ENCODE assay signal across 10 cellular contexts in genomic region chr3:10845839-10846656, GRCh38. TPM values are rescaled to one million over a fixed set of nuclear protein-coding genes. Genes with fewer than 3 reads are reported as not detected.
DNase-seq lines count a peak whose midpoint lies in the region; ATAC-seq and TF ChIP-seq lines count a peak whose summit lies in the region.
"Had no signal": no experiment of that assay in that cellular context is flagged by ENCODE, and none has a peak within 500 bp of the region (broad histone marks: within the 10 kb centered on the region; RNA-seq: fewer than 3 reads in every experiment).

No MANE protein-coding gene starts in this region.

- no peak overlapping the region for H3K4me2 ChIP-seq in GM23248 (ENCODE audit: unreplicated experiment)

- DNase-seq in Right ventricle myocardium inferior (ENCODE audit: missing footprints) (no peak), cardiac septum (ENCODE audit: low spot score) (no peak), adrenal gland (peak in 6 of 7 donors; percentile 20 to 52 (median 30)), thoracic aorta (ENCODE audit: low spot score) (no peak), ascending aorta (ENCODE audit: low spot score in 2 of 2) (no peak), GM23248 (no peak)
- DNase-seq: effector memory CD8-positive, alpha-beta T cell; NCI-H1092 had no signal

- H3K27me3 ChIP-seq in adrenal gland (no peaks in the 10 kb centered on the region), thoracic aorta (replicated peaks; ENCODE audit: insufficient read depth) (no peaks in the 10 kb centered on the region), ascending aorta (no peaks in the 10 kb centered on the region), GM23248 (replicated peaks; ENCODE audit: insufficient read depth) (no peaks in the 10 kb centered on the region; the same call in 1 of the 2 replicates)

- no peak overlapping the region for H3K9ac ChIP-seq in GM23248

- H2AFZ ChIP-seq in GM23248: no peak overlapping the region

- H3K4me1 ChIP-seq in adrenal gland (replicated peaks in 1 of 2): no peaks in the 10 kb centered on the region
- no peaks in the 10 kb centered on the region for H3K4me1 ChIP-seq in thoracic aorta (ENCODE audit: control insufficient read depth in 1 of 2, low read depth in 2 of 2)
- no peaks in the 10 kb centered on the region for H3K4me1 ChIP-seq in ascending aorta
- H3K4me1 ChIP-seq in GM23248 (ENCODE audit: insufficient read depth): no peaks in the 10 kb centered on the region

- TF ChIP-seq CTCF in adrenal gland (IDR thresholded peaks at IDR 0.05) (no peak), thoracic aorta (IDR thresholded peaks at IDR 0.05) (no peak), ascending aorta (IDR thresholded peaks at IDR 0.05) (no peak)

- intact Hi-C loops in Right ventricle myocardium inferior (cut with DNase I): no loop called here
- intact Hi-C loops in cardiac septum (cut with DNase I): no loop called here
- intact Hi-C loops in adrenal gland (cut with DNase I): no loop called here
- intact Hi-C loops in ascending aorta (cut with DNase I): no loop called here

- H3K27ac ChIP-seq in adrenal gland (peak overlapping the region in 1 of 5 donors; percentile 32), thoracic aorta (peak overlapping the region in 1 of 2 donors; percentile 8), ascending aorta (no peak overlapping the region), GM23248 (no peak overlapping the region)

- in situ Hi-C loops in GM23248 (cut with MboI): no loop called here

- TF ChIP-seq POLR2A in adrenal gland (IDR thresholded peaks at IDR 0.05): no peak

- H3F3A ChIP-seq in GM23248 (ENCODE audit: insufficient read depth): no peaks in the 10 kb centered on the region

- no peaks in the 10 kb centered on the region for H3K36me3 ChIP-seq in adrenal gland (replicated peaks in 1 of 2)
- no peaks in the 10 kb centered on the region for H3K36me3 ChIP-seq in thoracic aorta
- no peaks in the 10 kb centered on the region for H3K36me3 ChIP-seq in ascending aorta
- H3K36me3 ChIP-seq in GM23248 (ENCODE audit: low read depth): no peaks in the 10 kb centered on the region

- H3K4me3 ChIP-seq in adrenal gland (no peak overlapping the region), thoracic aorta (no peak overlapping the region), ascending aorta (no peak overlapping the region), GM23248 (no peak overlapping the region)

- 42 to 50% (median 45%) methylated on average over 5 of the region's 5 CpGs for WGBS in adrenal gland, 4 donors
- WGBS in GM23248 (ENCODE audit: low coverage in 1 of 2, low lambda C conversion rate in 2 of 2, missing lambda C conversion rate in 2 of 2), 2 experiments: 34 to 44% methylated on average over 5 of the region's 5 CpGs

- no peaks in the 10 kb centered on the region for H3K79me2 ChIP-seq in GM23248 (ENCODE audit: insufficient read depth)

- H3K9me2 ChIP-seq in GM23248 (ENCODE audit: insufficient read depth): no peaks in the 10 kb centered on the region

- ATAC-seq in Right ventricle myocardium inferior (peak; percentile 67), HG03354 (IDR thresholded peaks at IDR 0.05; ENCODE audit: poor library complexity, severe bottlenecking, unreplicated experiment) (peak; percentile 68), thoracic aorta (ENCODE audit: insufficient number of reproducible peaks, low FRiP score, low read depth) (peak; percentile 28), GM18520 (IDR thresholded peaks at IDR 0.05; ENCODE audit: unreplicated experiment) (no peak)
- ATAC-seq: effector memory CD8-positive, alpha-beta T cell had no signal

- no peaks in the 10 kb centered on the region for H4K20me1 ChIP-seq in GM23248 (ENCODE audit: insufficient read depth)

- H3K9me3 ChIP-seq in adrenal gland (replicated peaks in 1 of 3) (no peaks in the 10 kb centered on the region), thoracic aorta (no peaks in the 10 kb centered on the region), ascending aorta (no peaks in the 10 kb centered on the region), GM23248 (ENCODE audit: low read depth) (no peaks in the 10 kb centered on the region)

RNA-seq across cellular contexts. Expression of gene SLC6A11, which starts 30.0 kb away (rescaled TPM):
- total RNA-seq in Right ventricle myocardium inferior (not detected), cardiac septum (not detected), adrenal gland (under 1 TPM in 2 of 8 donors, not detected in 6; 0.04 to 0.17 TPM), thoracic aorta (not detected), ascending aorta (not detected)
- polyA plus RNA-seq in adrenal gland (under 1 TPM in 2 of 3 donors, not detected in 1; 0.03 to 0.08 TPM), GM23248 (2016; fragmentation: Nextera tagmentation; extraction: Ambion mirVana) (not detected in 2 replicates)
- total RNA-seq in GM23248 (2014; rRNA removed; shearing (Covaris generic)): not detected in 2 replicates

Comparison
In these comparisons a context has a peak if more than half of its experiments do, and no peak if none do; other contexts are left out.
1. DNase-seq: peak in adrenal gland (6 of 7); none in Right ventricle myocardium inferior (single experiment), cardiac septum (single experiment), thoracic aorta (single experiment), ascending aorta (0 of 2) and GM23248 (single experiment).